Comparison of ENCODE assay signal across 21 cellular contexts in the genomic region with DNA sequence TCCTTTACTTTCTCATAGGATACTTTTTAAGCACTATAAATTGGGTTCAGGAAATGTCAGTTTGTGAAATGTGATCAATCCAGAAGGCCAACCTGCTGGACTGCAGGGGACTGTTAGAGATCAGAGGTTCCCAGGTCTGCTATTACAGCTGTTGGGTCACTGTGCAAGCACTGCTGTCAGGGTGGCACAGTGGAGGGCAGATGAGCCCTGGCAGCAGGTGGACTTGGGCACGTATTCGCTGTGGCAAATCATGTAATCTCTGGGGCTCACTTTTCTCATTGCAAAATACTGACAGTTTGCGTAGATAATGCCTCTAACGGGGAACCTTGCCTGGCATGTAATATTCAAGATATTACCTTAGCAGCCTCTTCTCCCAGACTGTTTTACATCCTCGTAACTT. TPM values are rescaled to one million over a fixed set of nuclear protein-coding genes. Genes with fewer than 3 reads are reported as not detected.
DNase-seq lines count a peak whose midpoint lies in the region; ATAC-seq and TF ChIP-seq lines count a peak whose summit lies in the region.
"Had no signal": no experiment of that assay in that cellular context is flagged by ENCODE, and none has a peak within 500 bp of the region (broad histone marks: within the 10 kb centered on the region; RNA-seq: fewer than 3 reads in every experiment).

No MANE protein-coding gene starts in this region.

- no peak for TF ChIP-seq CTCF in type B pancreatic cell (conservative IDR thresholded peaks at IDR 0.05)

- H3K4me3 Mint-ChIP-seq in type B pancreatic cell, result no peak overlapping the region
- H3K4me3 Mint-ChIP-seq: CD4-positive, alpha-beta T cell; GM23338 had no signal

- no peak overlapping the region for H2BK12ac ChIP-seq in trophoblast cell (ENCODE audit: low read length)

- DNase-seq in SJCRH30 (peak; percentile 35 to 62), islet precursor cell (peak; percentile 22), trophoblast cell (no peak), type B pancreatic cell (ENCODE audit: extremely low spot score, unreplicated experiment) (peak; percentile 36), ureter (ENCODE audit: low spot score) (no peak)
- no peak for DNase-seq in stimulated activated naive CD4-positive, alpha-beta T cell (lab: John Stamatoyannopoulos, UW)
- DNase-seq: CD4-positive, alpha-beta T cell; DND-41; NCI-H1092 treated with DMSO at 0.1 percent for 48 hours; NCI-H1436 treated with DMSO at 0.1 percent for 48 hours; NCI-H1930; NCI-H2227 treated with DMSO at 0.1 percent for 48 hours; NCI-H510A; NCI-H748 treated with DMSO at 0.1 percent for 48 hours; PC-9; SHP77 treated with DMSO at 0.1 percent for 48 hours had no signal

- ATAC-seq in GM21515 (IDR thresholded peaks at IDR 0.05; ENCODE audit: unreplicated experiment), result no peak
- ATAC-seq: GM23338 had no signal

- no peaks in the 10 kb centered on the region for H3K27me3 Mint-ChIP-seq in type B pancreatic cell

- H3K36me3 Mint-ChIP-seq in type B pancreatic cell, result peaks cover 4% of the 10 kb centered on the region

- H3K9me3 ChIP-seq in SJCRH30 (replicated peaks), result no peaks in the 10 kb centered on the region
- H3K9me3 ChIP-seq in trophoblast cell (ENCODE audit: insufficient read depth, low read depth, low read length), result no peaks in the 10 kb centered on the region
- H3K9me3 ChIP-seq: BLaER1, HAP-1 had no signal

- H3K27ac Mint-ChIP-seq in type B pancreatic cell, result no peak overlapping the region
- H3K27ac Mint-ChIP-seq: CD4-positive, alpha-beta T cell; GM23338 had no signal

- no peak overlapping the region for H3K9ac ChIP-seq in trophoblast cell (ENCODE audit: low read length)
- H3K9ac ChIP-seq: BLaER1 had no signal

- H2BK120ac ChIP-seq in trophoblast cell (ENCODE audit: insufficient read depth, low read length, poor library complexity), result no peak overlapping the region

- H2AFZ ChIP-seq in trophoblast cell (ENCODE audit: insufficient read depth, low read length, poor library complexity), result no peak overlapping the region
- H2AFZ ChIP-seq: GM23338, PC-9 had no signal

- peaks cover 4% of the 10 kb centered on the region for H3K9me3 Mint-ChIP-seq in type B pancreatic cell
- H3K9me3 Mint-ChIP-seq: CD4-positive, alpha-beta T cell had no signal

- H3K79me1 ChIP-seq in trophoblast cell (ENCODE audit: low read length), result no peaks in the 10 kb centered on the region

- H3K4me2 ChIP-seq in trophoblast cell (ENCODE audit: low read length), result no peak overlapping the region
- H3K4me2 ChIP-seq: BLaER1, GM23338, PC-9 had no signal

- WGBS in trophoblast cell (ENCODE audit: extremely low coverage, insufficient coverage, insufficient read length), result no CpG with 5 or more reads among the region's 5 CpGs

- peaks cover 3% of the 10 kb centered on the region; the same call in 1 of the 2 replicates for H3K4me1 ChIP-seq in SJCRH30
- H3K4me1 ChIP-seq in trophoblast cell (ENCODE audit: control insufficient read depth in 1 of 2, insufficient read depth in 2 of 2, low read length in 2 of 2), result peaks cover 13% of the 10 kb centered on the region in 2 experiments
- H3K4me1 ChIP-seq: BLaER1 had no signal

- H4K91ac ChIP-seq in trophoblast cell (ENCODE audit: low read depth, low read length), result no peak overlapping the region

- peak overlapping the region; percentile 34 for H3K27ac ChIP-seq in SJCRH30
- H3K27ac ChIP-seq in trophoblast cell (ENCODE audit: low read depth, low read length), result no peak overlapping the region
- H3K27ac ChIP-seq: BLaER1, PC-9, RWPE1 had no signal

- H3K79me2 ChIP-seq in trophoblast cell (ENCODE audit: control insufficient read depth, insufficient read depth, low read length, poor library complexity), result peaks cover 22% of the 10 kb centered on the region

- peaks cover 4% of the 10 kb centered on the region for H3K4me1 Mint-ChIP-seq in type B pancreatic cell (ENCODE audit: unreplicated experiment)

- H4K12ac ChIP-seq in trophoblast cell (ENCODE audit: low read depth, low read length), result no peak overlapping the region

- H2BK5ac ChIP-seq in trophoblast cell (ENCODE audit: low read depth, low read length, poor library complexity), result no peak overlapping the region

- no peak overlapping the region for H2AK5ac ChIP-seq in trophoblast cell (ENCODE audit: low read length)

- no peak overlapping the region for H4K8ac ChIP-seq in trophoblast cell (ENCODE audit: low read depth, low read length)

- H3K36me3 ChIP-seq in SJCRH30 (no peaks in the 10 kb centered on the region), trophoblast cell (ENCODE audit: control insufficient read depth in 1 of 2, insufficient read depth in 2 of 2, low read length in 2 of 2) (peaks cover 19 to 39% of the 10 kb centered on the region in 2 experiments)
- H3K36me3 ChIP-seq: BLaER1, HAP-1 had no signal

- no peak overlapping the region for H3K18ac ChIP-seq in trophoblast cell (ENCODE audit: low read length)

- no peak overlapping the region for H3K14ac ChIP-seq in trophoblast cell (ENCODE audit: low read length)

- H3K23ac ChIP-seq in trophoblast cell (ENCODE audit: low read length), result no peak overlapping the region

- H3K4me3 ChIP-seq in SJCRH30, result no peak overlapping the region
- H3K4me3 ChIP-seq in trophoblast cell (ENCODE audit: low read depth, low read length), result no peak overlapping the region
- H3K4me3 ChIP-seq: BLaER1, GM23338, HAP-1, PC-9 had no signal

- H3K4ac ChIP-seq in trophoblast cell (ENCODE audit: low read depth, low read length), result peak overlapping the region; percentile 94

- H3K27me3 ChIP-seq in SJCRH30, result no peaks in the 10 kb centered on the region
- no peaks in the 10 kb centered on the region for H3K27me3 ChIP-seq in trophoblast cell (ENCODE audit: insufficient read depth, low read length)
- H3K27me3 ChIP-seq: BLaER1 had no signal

RNA-seq across cellular contexts. Expression of gene RAB31, which starts 18.1 kb away (rescaled TPM):
- 7.1 and 8.1 TPM in 2 replicates for total RNA-seq in SJCRH30 (2014; rRNA removed; shearing (Covaris generic))
- polyA plus RNA-seq in trophoblast cell (2013), result 287 and 288 TPM in 2 replicates
- 8.9 and 19.7 TPM in 2 replicates for total RNA-seq in type B pancreatic cell (ENCODE audit: low replicate concordance)
- total RNA-seq in ureter, result 46.0 TPM

Comparison
In these comparisons a context has a peak if more than half of its experiments do, and no peak if none do; other contexts are left out.
1. DNase-seq: peak in SJCRH30 (2 of 2), islet precursor cell (single experiment) and type B pancreatic cell (single experiment); none in trophoblast cell (0 of 2), ureter (single experiment) and stimulated activated naive CD4-positive, alpha-beta T cell (0 of 6).